In the genomic region with DNA sequence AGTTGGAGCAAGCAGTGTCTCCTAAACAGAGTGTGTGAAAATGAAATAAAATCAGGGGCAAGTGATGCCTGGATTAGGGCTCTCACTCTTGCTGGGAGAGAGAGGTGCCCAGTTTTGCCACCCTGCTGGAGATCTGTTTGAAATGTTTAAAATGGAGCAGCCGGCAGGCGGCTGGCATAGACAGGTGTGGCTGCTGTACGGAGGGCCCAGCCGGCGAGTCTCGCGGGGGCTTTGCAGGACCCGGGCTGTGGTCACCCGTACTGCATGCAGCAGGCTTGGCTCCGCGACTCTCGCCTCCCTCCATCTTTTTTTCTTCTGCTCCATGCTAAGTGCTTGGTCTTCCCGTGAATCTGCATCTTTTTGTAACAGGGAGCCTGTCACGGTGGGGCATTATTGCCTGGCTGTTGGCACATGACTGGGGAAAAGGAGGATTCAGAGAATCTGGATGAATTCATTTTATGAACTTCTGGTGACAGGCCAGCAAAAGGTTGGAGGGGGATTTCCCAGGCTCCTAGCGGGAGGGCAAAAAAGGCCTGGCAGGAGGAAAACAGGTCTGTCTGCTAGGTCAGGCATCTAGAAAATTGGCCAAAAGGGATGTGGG, we compare ENCODE assay signal across 8 cellular contexts. TPM values are rescaled to one million over a fixed set of nuclear protein-coding genes. Genes with fewer than 3 reads are reported as not detected.
DNase-seq lines count a peak whose midpoint lies in the region; ATAC-seq and TF ChIP-seq lines count a peak whose summit lies in the region.

No MANE protein-coding gene starts in this region.

- peak overlapping the region in 1 of 3 donors; percentile 78 for H3K27ac Mint-ChIP-seq in CD4-positive, CD25-positive, alpha-beta regulatory T cell

- intact Hi-C loops in lower leg skin (cut with DNase I; ENCODE audit: low total_unique reads), result no loop called here

- no peak for TF ChIP-seq EP300 in tibial nerve (IDR thresholded peaks at IDR 0.05)

- H3K36me3 Mint-ChIP-seq in CD4-positive, CD25-positive, alpha-beta regulatory T cell, result no peaks in the 10 kb centered on the region

- H3K4me3 Mint-ChIP-seq in CD4-positive, CD25-positive, alpha-beta regulatory T cell, result peak overlapping the region; percentile 85 to 93 (median 88)

- no peak overlapping the region for H2AFZ ChIP-seq in Karpas-422 (ENCODE audit: low read length)

- no peaks in the 10 kb centered on the region for H3K9me3 Mint-ChIP-seq in CD4-positive, CD25-positive, alpha-beta regulatory T cell

- no peaks in the 10 kb centered on the region for H3K27me3 ChIP-seq in CD4-positive, CD25-positive, alpha-beta regulatory T cell (ENCODE audit: control insufficient read depth, insufficient read depth, low read length)
- no peaks in the 10 kb centered on the region for H3K27me3 ChIP-seq in Karpas-422 (ENCODE audit: low read length)
- no peaks in the 10 kb centered on the region for H3K27me3 ChIP-seq in tibial nerve

- H4K20me1 ChIP-seq in Karpas-422 (ENCODE audit: insufficient read depth, low read depth, low read length), result peaks cover 6% of the 10 kb centered on the region; the same call in 1 of the 2 replicates

- peak overlapping the region; percentile 59 for H3K4me3 ChIP-seq in CD4-positive, CD25-positive, alpha-beta regulatory T cell (ENCODE audit: low read depth, low read length)
- H3K4me3 ChIP-seq in Karpas-422 (ENCODE audit: low read length), result no peak overlapping the region
- peak overlapping the region; percentile 78 for H3K4me3 ChIP-seq in lower leg skin (ENCODE audit: low read depth, poor library complexity, severe bottlenecking)
- peak overlapping the region; percentile 65 to 90 (median 78) for H3K4me3 ChIP-seq in tibial nerve

- H3K36me3 ChIP-seq in CD4-positive, CD25-positive, alpha-beta regulatory T cell (ENCODE audit: control insufficient read depth, insufficient read depth, low read length), result no peaks in the 10 kb centered on the region
- no peaks in the 10 kb centered on the region for H3K36me3 ChIP-seq in Karpas-422 (ENCODE audit: insufficient read depth, low read length)
- no peaks in the 10 kb centered on the region for H3K36me3 ChIP-seq in tibial nerve

- 10 to 12% methylated on average over 15 of the region's 15 CpGs for WGBS in lower leg skin, 2 donors
- 7 to 20% methylated on average over 15 of the region's 15 CpGs for WGBS in tibial nerve, 2 donors

- H3K4me1 Mint-ChIP-seq in CD4-positive, CD25-positive, alpha-beta regulatory T cell, result peaks cover 12 to 46% (median 17%) of the 10 kb centered on the region in 4 donors

- H3K4me2 ChIP-seq in Karpas-422 (ENCODE audit: low read depth, low read length, poor library complexity, severe bottlenecking), result peak overlapping the region; percentile 67

- TF ChIP-seq POLR2A in lower leg skin (IDR thresholded peaks at IDR 0.05) (no peak), tibial nerve (IDR thresholded peaks at IDR 0.05) (no peak)

- no peak for ATAC-seq in CD4-positive, CD25-positive, alpha-beta regulatory T cell (ENCODE audit: low read depth in 2 of 2)
- ATAC-seq in GM19452 (IDR thresholded peaks at IDR 0.05; ENCODE audit: unreplicated experiment) (no peak), GM18858 (IDR thresholded peaks at IDR 0.05; ENCODE audit: unreplicated experiment) (no peak)

- TF ChIP-seq CTCF in lower leg skin (IDR thresholded peaks at IDR 0.05) (no peak), tibial nerve (IDR thresholded peaks at IDR 0.05) (no peak)

- no peaks in the 10 kb centered on the region for H3K79me2 ChIP-seq in Karpas-422 (ENCODE audit: low read length)

- no peak for DNase-seq in CD4-positive, CD25-positive, alpha-beta regulatory T cell
- DNase-seq in Karpas-422, result no peak
- peak in 19 of 61 donors; percentile 3 to 66 (median 33) for DNase-seq in caudate nucleus (lab: John Stamatoyannopoulos, UW)
- DNase-seq in lower leg skin (ENCODE audit: low spot score in 2 of 2), result peak in 1 of 2 donors; percentile 85
- DNase-seq in tibial nerve (ENCODE audit: low spot score in 2 of 2), result no peak
- DNase-seq in Ammon's horn (ENCODE audit: low spot score), result no peak

- peak overlapping the region; percentile 19 for H3K27ac ChIP-seq in CD4-positive, CD25-positive, alpha-beta regulatory T cell (ENCODE audit: insufficient read depth, low read length, poor library complexity, severe bottlenecking)
- H3K27ac ChIP-seq in Karpas-422 (ENCODE audit: low read length), result no peak overlapping the region
- H3K27ac ChIP-seq in caudate nucleus (ENCODE audit: low read depth, low read length), result peak overlapping the region; percentile 30
- peak overlapping the region in 1 of 4 donors; percentile 91 for H3K27ac ChIP-seq in tibial nerve

- H3K4me1 ChIP-seq in CD4-positive, CD25-positive, alpha-beta regulatory T cell (ENCODE audit: control insufficient read depth, insufficient read depth, low read length, poor library complexity, severe bottlenecking), result peaks cover 24% of the 10 kb centered on the region
- H3K4me1 ChIP-seq in Karpas-422 (ENCODE audit: low read length) (peaks cover 17% of the 10 kb centered on the region), tibial nerve (peaks cover 0 to 30% (median 2%) of the 10 kb centered on the region in 4 donors)

- H3K9ac ChIP-seq in Karpas-422 (ENCODE audit: low read length), result no peak overlapping the region

- H3K9me2 ChIP-seq in Karpas-422 (replicated peaks; ENCODE audit: insufficient read depth, low read length), result no peaks in the 10 kb centered on the region

- no peaks in the 10 kb centered on the region for H3K9me3 ChIP-seq in CD4-positive, CD25-positive, alpha-beta regulatory T cell (ENCODE audit: control insufficient read depth in 2 of 2, low read length in 2 of 2)
- H3K9me3 ChIP-seq in Karpas-422 (ENCODE audit: low read length) (no peaks in the 10 kb centered on the region), tibial nerve (no peaks in the 10 kb centered on the region)

- H3K27me3 Mint-ChIP-seq in CD4-positive, CD25-positive, alpha-beta regulatory T cell, result peaks cover 14% of the 10 kb centered on the region

RNA-seq across cellular contexts. Expression of gene ZNRF1, which starts 1.8 kb away (rescaled TPM):
- 15.1 TPM for total RNA-seq in CD4-positive, CD25-positive, alpha-beta regulatory T cell
- polyA plus RNA-seq in CD4-positive, CD25-positive, alpha-beta regulatory T cell, result 1 to 10 TPM; 3.2 to 8.6 (median 5.8) TPM
- total RNA-seq in Karpas-422 (2014; rRNA removed; shearing (Covaris generic); ENCODE audit: low replicate concordance), result 5.9 and 14.4 TPM in 2 replicates
- total RNA-seq in lower leg skin, result 10 to 100 TPM; 19.3 to 46.7 (median 32.9) TPM
- 10 to 100 TPM; 10.3 to 31.4 (median 14.7) TPM for total RNA-seq in tibial nerve

RNA-seq across cellular contexts. Expression of gene WDR59, which starts 15.7 kb away (rescaled TPM):
- 89.2 TPM for total RNA-seq in CD4-positive, CD25-positive, alpha-beta regulatory T cell
- polyA plus RNA-seq in CD4-positive, CD25-positive, alpha-beta regulatory T cell, result 10 to 100 TPM; 11.4 to 14.9 (median 13.0) TPM
- total RNA-seq in Karpas-422 (2014; rRNA removed; shearing (Covaris generic); ENCODE audit: low replicate concordance), result 26.8 and 42.4 TPM in 2 replicates
- total RNA-seq in lower leg skin (10 to 100 TPM; 26.0 to 59.4 (median 48.4) TPM), tibial nerve (10 to 100 TPM; 29.2 to 61.4 (median 45.6) TPM)
